In the genomic region with DNA sequence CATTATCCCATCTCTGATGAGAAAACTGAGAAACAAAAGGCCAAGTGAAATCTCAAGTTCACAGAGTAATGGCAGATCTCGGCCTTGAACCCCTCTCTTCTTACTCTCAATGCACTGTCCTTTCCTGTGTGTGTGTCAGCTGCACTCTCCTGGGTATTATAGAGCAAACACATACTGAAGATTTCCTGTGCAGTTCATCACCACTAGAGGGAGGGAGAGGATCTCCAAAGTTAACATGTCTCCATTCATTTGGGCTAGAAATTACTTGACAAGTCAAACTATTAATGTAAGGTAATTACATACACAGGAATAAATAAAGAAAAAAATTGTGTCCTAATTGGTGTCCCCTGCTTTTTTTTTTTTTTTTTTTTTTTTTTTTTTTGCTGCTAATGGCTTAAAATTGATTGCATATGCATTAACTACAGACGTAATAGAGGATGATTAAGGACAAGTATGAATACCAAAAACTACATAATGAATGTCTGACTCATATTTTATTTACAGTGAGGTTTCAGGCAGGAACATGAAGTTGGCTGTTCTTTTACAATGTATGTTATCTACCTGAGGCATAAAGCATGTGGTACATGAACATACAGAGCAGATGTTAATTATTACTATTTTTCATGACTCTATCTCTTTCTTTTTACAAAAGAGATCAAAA, we compare ENCODE assay signal across 9 cellular contexts.
DNase-seq lines count a peak whose midpoint lies in the region; ATAC-seq and TF ChIP-seq lines count a peak whose summit lies in the region.
"Had no signal": no experiment of that assay in that cellular context is flagged by ENCODE, and none has a peak within 500 bp of the region (broad histone marks: within the 10 kb centered on the region; RNA-seq: fewer than 3 reads in every experiment).

No MANE protein-coding gene starts in this region.

- CTCF ChIA-PET in T-cell (lab: Charles Lee), result interaction anchor here (0.5 to 1.6 kb wide), 6 partner anchors 9 to 1352 kb away, joined by 3 to 13 read pairs (median 4); no protein-coding TSS in a partner anchor

- DNase-seq in Caki2 (ENCODE audit: low read depth) (peak; percentile 58), NCI-H1417 treated with DMSO at 0.1 percent for 48 hours (lab: John Stamatoyannopoulos, UW) (peak; percentile 67), T-cell (peak in 7 of 34 experiments; percentile 2 to 24 (median 6)), fibroblast of the aortic adventitia (ENCODE audit: low read depth) (peak; percentile 79), pons (ENCODE audit: low spot score) (peak; percentile 74)
- DNase-seq in activated naive CD8-positive, alpha-beta T cell treated with anti-CD3 and anti-CD28 coated beads, Interleukin-2, amount 50 U/mL, for 24 hours, result no peak

- H3K4me3 ChIP-seq in fibroblast of the aortic adventitia (ENCODE audit: low read depth, low read length), result no peak overlapping the region

- H3K27ac Mint-ChIP-seq in T-cell, result no peak overlapping the region
- no peak overlapping the region for H3K27ac Mint-ChIP-seq in activated naive CD8-positive, alpha-beta T cell treated with anti-CD3 and anti-CD28 coated beads, Interleukin-2, amount 50 U/mL, for 24 hours
- H3K27ac Mint-ChIP-seq: activated naive CD8-positive, alpha-beta T cell had no signal

- ATAC-seq in GM18861 (IDR thresholded peaks at IDR 0.05; ENCODE audit: unreplicated experiment) (peak; percentile 93), HG02938 (IDR thresholded peaks at IDR 0.05; ENCODE audit: unreplicated experiment) (peak; percentile 90), T-cell (replicated peaks in 1 of 4) (peak in 3 of 4 experiments; percentile 62 to 70 (median 68))
- no peak for ATAC-seq in activated naive CD8-positive, alpha-beta T cell treated with anti-CD3 and anti-CD28 coated beads, Interleukin-2, amount 50 U/mL, for 24 hours

- H3K36me3 Mint-ChIP-seq in T-cell, result no peaks in the 10 kb centered on the region
- H3K36me3 Mint-ChIP-seq in activated naive CD8-positive, alpha-beta T cell treated with anti-CD3 and anti-CD28 coated beads, Interleukin-2, amount 50 U/mL, for 24 hours (ENCODE audit: low read depth), result no peaks in the 10 kb centered on the region
- H3K36me3 Mint-ChIP-seq: activated naive CD8-positive, alpha-beta T cell had no signal

- peak; percentile 89 for TF ChIP-seq CTCF in fibroblast of the aortic adventitia (IDR thresholded peaks at IDR 0.05; ENCODE audit: insufficient read depth, low read length)

- H3K27me3 Mint-ChIP-seq in T-cell, result peaks cover 7 to 14% of the 10 kb centered on the region in 2 donors
- peaks cover 11% of the 10 kb centered on the region for H3K27me3 Mint-ChIP-seq in activated naive CD8-positive, alpha-beta T cell treated with anti-CD3 and anti-CD28 coated beads, Interleukin-2, amount 50 U/mL, for 24 hours

- POLR2A ChIA-PET in T-cell (lab: Charles Lee), result interaction anchor here in 1 of 2 donors (0.6 kb wide), 1 partner anchor 1779 kb away, joined by 9 read pairs; no protein-coding TSS in a partner anchor

- H3K4me3 Mint-ChIP-seq in T-cell, result no peak overlapping the region
- no peak overlapping the region for H3K4me3 Mint-ChIP-seq in activated naive CD8-positive, alpha-beta T cell treated with anti-CD3 and anti-CD28 coated beads, Interleukin-2, amount 50 U/mL, for 24 hours
- H3K4me3 Mint-ChIP-seq: activated naive CD8-positive, alpha-beta T cell had no signal

- H3K9me3 Mint-ChIP-seq in T-cell, result no peaks in the 10 kb centered on the region
- H3K9me3 Mint-ChIP-seq in activated naive CD8-positive, alpha-beta T cell treated with anti-CD3 and anti-CD28 coated beads, Interleukin-2, amount 50 U/mL, for 24 hours, result no peaks in the 10 kb centered on the region

- in situ Hi-C loops in Caki2 (cut with HindIII; ENCODE audit: low pct_unique_long_range_greater_than_20kb, low sequenced_read_pairs), result no loop called here

- no peaks in the 10 kb centered on the region for H3K4me1 Mint-ChIP-seq in T-cell
- no peaks in the 10 kb centered on the region for H3K4me1 Mint-ChIP-seq in activated naive CD8-positive, alpha-beta T cell treated with anti-CD3 and anti-CD28 coated beads, Interleukin-2, amount 50 U/mL, for 24 hours
